ENCODE assay signal across 20 cellular contexts in genomic region chr2:167430447-167430846, GRCh38.
"Had no signal": no experiment of that assay in that cellular context is flagged by ENCODE, and none has a peak within 500 bp of the region (broad histone marks: within the 10 kb centered on the region; RNA-seq: fewer than 3 reads in every experiment).

No MANE protein-coding gene starts in this region.

- DNase-seq: hypothalamus; immature natural killer cell; kidney; left colon; left lung; lower lobe of right lung; mammary epithelial cell; mesenchymal stem cell; naive thymus-derived CD8-positive, alpha-beta T cell; occipital lobe; right lobe of liver; stimulated activated CD4-positive, alpha-beta T cell treated with anti-CD3 and anti-CD28 coated beads, Interleukin-1b, Interleukin-23, amount 100 ng/mL, for 48 hours; stimulated activated CD4-positive, alpha-beta T cell treated with anti-CD3 and anti-CD28 coated beads, Interleukin-2, amount 100 ng/mL, for 48 hours; stimulated activated naive B cell treated with anti-CD40 and anti-IgM and Interleukin-4, amounts not matched to agents 10 μg/mL and 1 μg/mL and 100 μg/mL, for 72 hours; stimulated activated naive CD8-positive, alpha-beta T cell treated with anti-CD3 and anti-CD28 coated beads, Interleukin-15, Interleukin-2, amounts not matched to agents 100 U/mL and 50 U/mL, for 24 hours; stomach; testis; thyroid gland; transverse colon; upper lobe of left lung had no signal

- ATAC-seq: left colon; left lung; lower lobe of right lung; naive thymus-derived CD8-positive, alpha-beta T cell; right lobe of liver; stimulated activated naive B cell treated with anti-CD40 and anti-IgM and Interleukin-4, amounts not matched to agents 10 μg/mL and 1 μg/mL and 100 μg/mL, for 72 hours; stimulated activated naive CD8-positive, alpha-beta T cell treated with anti-CD3 and anti-CD28 coated beads, Interleukin-15, Interleukin-2, amounts not matched to agents 100 U/mL and 50 U/mL, for 24 hours had no signal
